ENCODE assay signal across 2 cellular contexts in genomic region chr6:12245763-12246720, GRCh38.
TF ChIP-seq lines count a peak whose summit lies in the region.

No MANE protein-coding gene starts in this region.

TF ChIP-seq in liver, 16 proteins besides CTCF, POLR2A, EP300 and RAD21 (continued from another document):
- no peak for TF ChIP-seq ZBTB33 (IDR thresholded peaks at IDR 0.05)
- TF ChIP-seq EGR1 (IDR thresholded peaks at IDR 0.05; ENCODE audit: low read depth in 2 of 2), result no peak

TF ChIP-seq in HepG2, 621 proteins besides CTCF, POLR2A, EP300 and RAD21 (continued from another document):
- TF ChIP-seq ARID4A (CRISPR knock-in tag; IDR thresholded peaks at IDR 0.05; ENCODE audit: borderline replicate concordance) (no peak), NFYB (CRISPR knock-in tag; IDR thresholded peaks at IDR 0.05) (no peak), RARG (CRISPR knock-in tag; IDR thresholded peaks at IDR 0.05; ENCODE audit: low read depth) (no peak), ZNF34 (CRISPR knock-in tag; IDR thresholded peaks at IDR 0.05; ENCODE audit: borderline replicate concordance) (no peak), ZBTB7B (CRISPR knock-in tag; IDR thresholded peaks at IDR 0.05) (no peak), EHMT2 (IDR thresholded peaks at IDR 0.05; ENCODE audit: borderline replicate concordance, low read depth, low read length) (no peak), SAP130 (CRISPR knock-in tag; IDR thresholded peaks at IDR 0.05; ENCODE audit: low read depth) (no peak), PCBP2 (optimal IDR thresholded peaks at IDR 0.05; ENCODE audit: low read depth, low read length, poor library complexity, severe bottlenecking) (no peak), ZBED4 (CRISPR knock-in tag; IDR thresholded peaks at IDR 0.05; ENCODE audit: borderline replicate concordance) (no peak)
